Comparison of ENCODE assay signal across 19 cellular contexts in the genomic region with DNA sequence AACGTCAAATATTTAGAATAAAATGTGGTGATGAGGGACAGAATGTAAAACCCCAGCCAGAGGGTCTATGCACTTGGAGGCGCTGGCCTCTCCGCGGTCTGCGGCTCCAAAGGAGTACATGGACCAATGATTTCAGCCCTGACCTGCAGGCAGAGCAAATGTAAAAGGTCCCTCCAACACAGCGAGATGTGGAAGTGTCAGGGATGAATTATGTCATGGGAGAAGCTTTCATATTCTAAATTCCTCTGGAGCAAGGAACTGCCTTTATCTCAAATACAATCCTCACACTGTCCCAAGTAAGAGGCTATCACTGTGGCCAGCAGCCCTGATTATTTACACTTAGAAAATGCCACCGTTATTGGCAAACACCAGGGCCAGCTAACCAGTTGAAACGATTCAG.
DNase-seq lines count a peak whose midpoint lies in the region; ATAC-seq and TF ChIP-seq lines count a peak whose summit lies in the region.
"Had no signal": no experiment of that assay in that cellular context is flagged by ENCODE, and none has a peak within 500 bp of the region (broad histone marks: within the 10 kb centered on the region; RNA-seq: fewer than 3 reads in every experiment).

No MANE protein-coding gene starts in this region.

- TF ChIP-seq CTCF in esophagus muscularis mucosa (IDR thresholded peaks at IDR 0.05) = no peak

- H3K27ac ChIP-seq in esophagus muscularis mucosa (replicated peaks in 1 of 4) (no peak overlapping the region), trophoblast cell (ENCODE audit: low read depth, low read length) (no peak overlapping the region)
- H3K27ac ChIP-seq: 22Rv1, BLaER1, RWPE1 had no signal

- no peaks in the 10 kb centered on the region for H3K79me1 ChIP-seq in trophoblast cell (ENCODE audit: low read length)

- intact Hi-C loops in esophagus muscularis mucosa (cut with DNase I) = no loop called here

- H2BK5ac ChIP-seq in trophoblast cell (ENCODE audit: low read depth, low read length, poor library complexity) = no peak overlapping the region

- DNase-seq in ACHN (peak; percentile 29), esophagus muscularis mucosa (ENCODE audit: extremely low spot score) (peak; percentile 31), kidney tubule cell (ENCODE audit: low spot score) (peak; percentile 51), trophoblast cell (peak; percentile 6 to 54), NCI-H82 treated with DMSO at 0.1 percent for 48 hours (lab: John Stamatoyannopoulos, UW; ENCODE audit: unreplicated experiment) (no peak), left lobe of liver (ENCODE audit: low spot score) (no peak), NOMO-1 treated with dmso at 0.1 percent for 144 hours (lab: John Stamatoyannopoulos, UW; ENCODE audit: unreplicated experiment) (no peak)
- no peak for DNase-seq in activated naive CD8-positive, alpha-beta T cell treated with anti-CD3 and anti-CD28 coated beads for 36 hours
- DNase-seq: CD4-positive, CD25-positive, alpha-beta regulatory T cell; IMR-90; MM.1S; NCI-H2029; NCI-H446 treated with DMSO at 0.1 percent for 48 hours; NCI-H526; SHP77 had no signal

- H2AFZ ChIP-seq in trophoblast cell (ENCODE audit: insufficient read depth, low read length, poor library complexity) = no peak overlapping the region

- in situ Hi-C loops in ACHN (cut with HindIII; ENCODE audit: low pct_ligation_motif_present, low pct_unique_long_range_greater_than_20kb, low sequenced_read_pairs) = no loop called here

- no peak overlapping the region for H3K4me3 ChIP-seq in esophagus muscularis mucosa
- no peak overlapping the region for H3K4me3 ChIP-seq in trophoblast cell (ENCODE audit: low read depth, low read length)
- H3K4me3 ChIP-seq: BLaER1 had no signal

- no peak overlapping the region for H3K4me2 ChIP-seq in trophoblast cell (ENCODE audit: low read length)
- H3K4me2 ChIP-seq: BLaER1 had no signal

- no peaks in the 10 kb centered on the region for H3K79me2 ChIP-seq in trophoblast cell (ENCODE audit: control insufficient read depth, insufficient read depth, low read length, poor library complexity)

- no peak overlapping the region for H2BK120ac ChIP-seq in trophoblast cell (ENCODE audit: insufficient read depth, low read length, poor library complexity)

- H4K12ac ChIP-seq in trophoblast cell (ENCODE audit: low read depth, low read length) = no peak overlapping the region

- H3K27ac Mint-ChIP-seq in activated naive CD8-positive, alpha-beta T cell treated with anti-CD3 and anti-CD28 coated beads for 36 hours = no peak overlapping the region
- H3K27ac Mint-ChIP-seq: CD4-positive, CD25-positive, alpha-beta regulatory T cell had no signal

- H3K27me3 Mint-ChIP-seq in activated naive CD8-positive, alpha-beta T cell treated with anti-CD3 and anti-CD28 coated beads for 36 hours = peaks cover 3% of the 10 kb centered on the region
- H3K27me3 Mint-ChIP-seq: CD4-positive, CD25-positive, alpha-beta regulatory T cell had no signal

- no peaks in the 10 kb centered on the region for H3K36me3 ChIP-seq in esophagus muscularis mucosa
- H3K36me3 ChIP-seq in trophoblast cell (ENCODE audit: control insufficient read depth in 1 of 2, insufficient read depth in 2 of 2, low read length in 2 of 2) = no peaks in the 10 kb centered on the region
- H3K36me3 ChIP-seq: BLaER1 had no signal

- no peak overlapping the region for H3K4ac ChIP-seq in trophoblast cell (ENCODE audit: low read depth, low read length)

- H3K9me3 ChIP-seq in esophagus muscularis mucosa = peaks cover 0 to 12% (median 0%) of the 10 kb centered on the region in 4 donors
- H3K9me3 ChIP-seq in trophoblast cell (ENCODE audit: insufficient read depth, low read depth, low read length) = no peaks in the 10 kb centered on the region

- no peak overlapping the region for H2AK5ac ChIP-seq in trophoblast cell (ENCODE audit: low read length)

- no peaks in the 10 kb centered on the region for H3K4me1 ChIP-seq in esophagus muscularis mucosa
- H3K4me1 ChIP-seq in trophoblast cell (ENCODE audit: control insufficient read depth in 1 of 2, insufficient read depth in 2 of 2, low read length in 2 of 2) = peaks cover 0 to 9% of the 10 kb centered on the region in 2 experiments
- H3K4me1 ChIP-seq: BLaER1 had no signal

- H3K27me3 ChIP-seq in esophagus muscularis mucosa = no peaks in the 10 kb centered on the region
- H3K27me3 ChIP-seq in trophoblast cell (ENCODE audit: insufficient read depth, low read length) = no peaks in the 10 kb centered on the region
- H3K27me3 ChIP-seq: BLaER1 had no signal

- H3K36me3 Mint-ChIP-seq in activated naive CD8-positive, alpha-beta T cell treated with anti-CD3 and anti-CD28 coated beads for 36 hours = no peaks in the 10 kb centered on the region
- H3K36me3 Mint-ChIP-seq: CD4-positive, CD25-positive, alpha-beta regulatory T cell had no signal

- H3K4me1 Mint-ChIP-seq in activated naive CD8-positive, alpha-beta T cell treated with anti-CD3 and anti-CD28 coated beads for 36 hours = no peaks in the 10 kb centered on the region
- H3K4me1 Mint-ChIP-seq: CD4-positive, CD25-positive, alpha-beta regulatory T cell had no signal

- WGBS in esophagus muscularis mucosa = 59% methylated on average over 8 of the region's 8 CpGs
- no CpG with 5 or more reads among the region's 8 CpGs for WGBS in trophoblast cell (ENCODE audit: extremely low coverage, insufficient coverage, insufficient read length)

- H3K18ac ChIP-seq in trophoblast cell (ENCODE audit: low read length) = no peak overlapping the region

- no peak overlapping the region for H3K14ac ChIP-seq in trophoblast cell (ENCODE audit: low read length)

- no peak overlapping the region for H4K91ac ChIP-seq in trophoblast cell (ENCODE audit: low read depth, low read length)

- H3K9me3 Mint-ChIP-seq in activated naive CD8-positive, alpha-beta T cell treated with anti-CD3 and anti-CD28 coated beads for 36 hours = peaks cover 3% of the 10 kb centered on the region

- no peak overlapping the region for H2BK12ac ChIP-seq in trophoblast cell (ENCODE audit: low read length)

- H3K9ac ChIP-seq in trophoblast cell (ENCODE audit: low read length) = no peak overlapping the region
- H3K9ac ChIP-seq: BLaER1 had no signal

- no peak for TF ChIP-seq EP300 in esophagus muscularis mucosa (IDR thresholded peaks at IDR 0.05)

- no peak for TF ChIP-seq POLR2A in esophagus muscularis mucosa (IDR thresholded peaks at IDR 0.05; ENCODE audit: low read depth)

- no peak overlapping the region for H3K23ac ChIP-seq in trophoblast cell (ENCODE audit: low read length)

- no peak overlapping the region for H3K4me3 Mint-ChIP-seq in activated naive CD8-positive, alpha-beta T cell treated with anti-CD3 and anti-CD28 coated beads for 36 hours
- H3K4me3 Mint-ChIP-seq: CD4-positive, CD25-positive, alpha-beta regulatory T cell had no signal

- ATAC-seq in left lobe of liver = no peak
- ATAC-seq: HCT116 had no signal

- no peak overlapping the region for H4K8ac ChIP-seq in trophoblast cell (ENCODE audit: low read depth, low read length)

Comparison
In these comparisons a context has a peak if more than half of its experiments do, and no peak if none do; other contexts are left out.
1. DNase-seq: peak in ACHN (single experiment), esophagus muscularis mucosa (single experiment), kidney tubule cell (single experiment) and trophoblast cell (2 of 2); none in NCI-H82 treated with DMSO at 0.1 percent for 48 hours (single experiment), left lobe of liver (single experiment), activated naive CD8-positive, alpha-beta T cell treated with anti-CD3 and anti-CD28 coated beads for 36 hours (single experiment) and NOMO-1 treated with dmso at 0.1 percent for 144 hours (single experiment).